In genomic region chr16:56626685-56627084, GRCh38 we compare ENCODE assay signal across 10 cellular contexts. TPM values are rescaled to one million over a fixed set of nuclear protein-coding genes. Genes with fewer than 3 reads are reported as not detected.
DNase-seq lines count a peak whose midpoint lies in the region; ATAC-seq, FAIRE-seq and TF ChIP-seq lines count a peak whose summit lies in the region.
"Had no signal": no experiment of that assay in that cellular context is flagged by ENCODE, and none has a peak within 500 bp of the region (broad histone marks: within the 10 kb centered on the region; RNA-seq: fewer than 3 reads in every experiment).

No MANE protein-coding gene starts in this region.

- no TSS peak for BruUV-seq in HepG2 (replicated peaks; lab: Mats Ljungman, UMichigan)

- FAIRE-seq in bronchial epithelial cell (lab: Jason Lieb, UNC) (no peak), HepG2 (lab: Jason Lieb, UNC) (no peak)

- peak overlapping the region; percentile 90 for H3K4me3 Mint-ChIP-seq in activated CD4-positive, alpha-beta T cell treated with anti-CD3 and anti-CD28 coated beads, Interleukin-2, amount 10 ng/mL, durations not matched to agents 7 days and 5 days

- peak overlapping the region; percentile 97; the same call in 1 of the 2 replicates for H3K4me2 ChIP-seq in HepG2 (ENCODE audit: low read depth, low read length)

- no peaks in the 10 kb centered on the region for H4K20me1 ChIP-seq in HepG2 (ENCODE audit: insufficient read depth, low read length)

- no peak overlapping the region for H2AFZ ChIP-seq in HepG2 (ENCODE audit: low read length)

- H3K9ac ChIP-seq in HepG2 (ENCODE audit: insufficient read depth, low read depth, low read length) = no peak overlapping the region

- POLR2A ChIA-PET in activated CD4-positive, alpha-beta T cell treated with anti-CD3 and anti-CD28 coated beads, Interleukin-2, amount 10 ng/mL, durations not matched to agents 7 days and 5 days (lab: Charles Lee) = interaction anchor here (1.3 kb wide), 1 partner anchor 18 kb away, joined by 3 read pairs; the partner anchor contains the start of gene MT2A
- POLR2A ChIA-PET in HepG2 (lab: Yijun Ruan, JAX) = interaction anchor here (1.6 to 4.8 kb wide), 5 partner anchors 12 to 31 kb away, joined by 4 to 83 read pairs (median 10); partner anchors contain the start of genes MT1F and MT2A

- peaks cover 27% of the 10 kb centered on the region for H3K4me1 Mint-ChIP-seq in activated CD4-positive, alpha-beta T cell treated with anti-CD3 and anti-CD28 coated beads, Interleukin-2, amount 10 ng/mL, durations not matched to agents 7 days and 5 days

- CTCF ChIA-PET in activated CD4-positive, alpha-beta T cell treated with anti-CD3 and anti-CD28 coated beads, Interleukin-2, amount 10 ng/mL, durations not matched to agents 7 days and 5 days (lab: Charles Lee) = interaction anchor here (3.3 kb wide), 1 partner anchor 15 kb away, joined by 11 read pairs; no protein-coding TSS in a partner anchor
- CTCF ChIA-PET in HepG2 (lab: Yijun Ruan, JAX; ENCODE audit: low intra/inter-chr PET ratio, low total read pairs) = no interaction called here

- H3K27ac ChIP-seq in HepG2 (ENCODE audit: extremely low read length, insufficient read depth, low read length) (no peak overlapping the region), thoracic aorta (peak overlapping the region; percentile 95 to 99)

- H3K27me3 ChIP-seq in bronchial epithelial cell (ENCODE audit: control insufficient read depth, insufficient read depth, low read length) = no peaks in the 10 kb centered on the region
- H3K27me3 ChIP-seq in HepG2 (ENCODE audit: control insufficient read depth in 1 of 2, insufficient read depth in 2 of 2, low read length in 2 of 2) = peaks cover 0 to 43% of the 10 kb centered on the region in 2 experiments; a peak in 4 of 5 replicates
- H3K27me3 ChIP-seq in thoracic aorta (replicated peaks; ENCODE audit: insufficient read depth) = no peaks in the 10 kb centered on the region

- ATAC-seq in HepG2 = no peak
- no peak for ATAC-seq in thoracic aorta (ENCODE audit: insufficient number of reproducible peaks, low FRiP score, low read depth)
- no peak for ATAC-seq in HG02763 (IDR thresholded peaks at IDR 0.05; ENCODE audit: unreplicated experiment)

- no peak for TF ChIP-seq RAD21 in HepG2 (CRISPR knock-in tag; IDR thresholded peaks at IDR 0.05)

- H3K36me3 ChIP-seq in bronchial epithelial cell (ENCODE audit: control insufficient read depth, insufficient read depth, low read length) (no peaks in the 10 kb centered on the region), HepG2 (replicated peaks in 1 of 2; ENCODE audit: control insufficient read depth in 1 of 2, insufficient read depth in 2 of 2, low read length in 2 of 2) (no peaks in the 10 kb centered on the region), thoracic aorta (no peaks in the 10 kb centered on the region)

- DNase-seq in activated CD4-positive, alpha-beta T cell treated with anti-CD3 and anti-CD28 coated beads, Interleukin-2, amount 10 ng/mL, durations not matched to agents 7 days and 5 days = no peak
- no peak for DNase-seq in activated CD4-positive, alpha-beta T cell treated with anti-CD3 and anti-CD28 coated beads, Interleukin-2, amount 50 U/mL, for 4 hours
- no peak for DNase-seq in bronchial epithelial cell (ENCODE audit: low read depth)
- DNase-seq in HepG2 (ENCODE audit: low spot score) = no peak
- no peak for DNase-seq in thoracic aorta (ENCODE audit: low spot score)
- no peak for DNase-seq in GM13976 (ENCODE audit: low spot score)
- no peak for DNase-seq in HT-29 (ENCODE audit: low spot score)
- DNase-seq: activated CD8-positive, alpha-beta memory T cell treated with anti-CD3 and anti-CD28 coated beads, Interleukin-2, amount 50 U/mL, for 48 hours had no signal

- H3K4me1 ChIP-seq in HepG2 (ENCODE audit: insufficient read depth, low read length) (peaks cover 57% of the 10 kb centered on the region), thoracic aorta (ENCODE audit: control insufficient read depth in 1 of 2, low read depth in 2 of 2) (peaks cover 0 to 5% of the 10 kb centered on the region in 2 donors)

- no peak for TF ChIP-seq CTCF in bronchial epithelial cell (IDR thresholded peaks at IDR 0.05; ENCODE audit: insufficient read depth, low read length, severe bottlenecking)
- TF ChIP-seq CTCF in HepG2 (CRISPR knock-in tag; IDR thresholded peaks at IDR 0.05) = no peak
- no peak for TF ChIP-seq CTCF in thoracic aorta (IDR thresholded peaks at IDR 0.05)
- TF ChIP-seq CTCF in GM13976 (IDR thresholded peaks at IDR 0.05; ENCODE audit: borderline replicate concordance, control extremely low read depth, extremely low read depth, insufficient read depth, missing control alignments) = no peak

- H3K9me3 ChIP-seq in HepG2 (ENCODE audit: low read length) (no peaks in the 10 kb centered on the region), thoracic aorta (no peaks in the 10 kb centered on the region)

- no peaks in the 10 kb centered on the region for H3K9me3 Mint-ChIP-seq in activated CD4-positive, alpha-beta T cell treated with anti-CD3 and anti-CD28 coated beads, Interleukin-2, amount 10 ng/mL, durations not matched to agents 7 days and 5 days

- peaks cover 32% of the 10 kb centered on the region for H3K27me3 Mint-ChIP-seq in activated CD4-positive, alpha-beta T cell treated with anti-CD3 and anti-CD28 coated beads, Interleukin-2, amount 10 ng/mL, durations not matched to agents 7 days and 5 days

- TF ChIP-seq POLR2A in HepG2 (IDR thresholded peaks at IDR 0.05; ENCODE audit: insufficient read depth in 1 of 2, low read depth in 2 of 2, low read length in 2 of 2) = no peak

- no peaks in the 10 kb centered on the region for H3K79me2 ChIP-seq in HepG2 (ENCODE audit: insufficient read depth, low read length)

- H3K36me3 Mint-ChIP-seq in activated CD4-positive, alpha-beta T cell treated with anti-CD3 and anti-CD28 coated beads, Interleukin-2, amount 10 ng/mL, durations not matched to agents 7 days and 5 days (ENCODE audit: low read depth) = no peaks in the 10 kb centered on the region

- intact Hi-C loops in HepG2 (cut with micrococcal nuclease; ENCODE audit: unreplicated experiment) = loop anchor here (2.0 kb wide), 1 partner anchor 18 kb away; the partner anchor contains the start of gene MT2A

- H3K4me3 ChIP-seq in bronchial epithelial cell (ENCODE audit: low read depth, low read length) (peak overlapping the region; percentile 70), HepG2 (replicated peaks in 1 of 3; ENCODE audit: insufficient read depth in 1 of 3, low read depth in 2 of 3, low read length in 3 of 3) (peak overlapping the region; percentile 19 to 88 (median 72); a peak in 3 of 6 replicates), thoracic aorta (peak overlapping the region; percentile 77)

- in situ Hi-C loops in HepG2 (cut with HindIII; ENCODE audit: extremely low pct_ligation_motif_present, low pct_unique_long_range_greater_than_20kb) (no loop called here), GM13976 (cut with MboI; ENCODE audit: low sequenced_read_pairs, unreplicated experiment) (no loop called here)

- WGBS in HepG2 (ENCODE audit: low lambda C conversion rate) = 60% methylated on average over 7 of the region's 7 CpGs

- no peak overlapping the region for H3K27ac Mint-ChIP-seq in activated CD4-positive, alpha-beta T cell treated with anti-CD3 and anti-CD28 coated beads, Interleukin-2, amount 10 ng/mL, durations not matched to agents 7 days and 5 days

- no peak for TF ChIP-seq EP300 in HepG2 (IDR thresholded peaks at IDR 0.05; ENCODE audit: low read depth in 2 of 2, low read length in 2 of 2)
- TF ChIP-seq EP300 in HepG2 (CRISPR knock-in tag; IDR thresholded peaks at IDR 0.05; ENCODE audit: borderline replicate concordance) = no peak

RNA-seq across cellular contexts. Expression of gene MT1E, which starts 1.1 kb away (rescaled TPM):
- total RNA-seq in activated CD4-positive, alpha-beta T cell treated with anti-CD3 and anti-CD28 coated beads, Interleukin-2, amount 10 ng/mL, durations not matched to agents 7 days and 5 days = 100 to 1,000 TPM; 100 to 154 TPM
- total RNA-seq in bronchial epithelial cell (60.8 and 90.5 TPM in 2 replicates), HepG2 (2016; rRNA removed; fragmentation: Illumina TruSeq; extraction: Trizol) (1,072 and 1,398 TPM in 2 replicates), thoracic aorta (100 to 1,000 TPM; 106 to 214 TPM)
- 449 and 580 TPM in 2 replicates for total RNA-seq in HepG2 (2016; cell fraction: cytosol; rRNA removed; fragmentation: Illumina TruSeq; extraction: Trizol; ENCODE audit: low read depth)
- 1,060 and 1,516 TPM in 2 replicates for total RNA-seq in HepG2 (2016; cell fraction: insoluble cytoplasmic fraction; rRNA removed; fragmentation: Illumina TruSeq; extraction: Trizol)
- 620 and 688 TPM in 2 replicates for total RNA-seq in HepG2 (2016; cell fraction: membrane; rRNA removed; fragmentation: Illumina TruSeq; extraction: Trizol)
- total RNA-seq in HepG2 (2016; cell fraction: nucleus; rRNA removed; fragmentation: Illumina TruSeq; extraction: Trizol) = 375 and 428 TPM in 2 replicates
- polyA plus RNA-seq in HepG2 (2011; rRNA removed) = 65.7 and 110 TPM in 2 replicates
- 60.2 and 170 TPM in 2 replicates for polyA plus RNA-seq in HepG2 (2011; cell fraction: cytosol; rRNA removed)
- 44.6 and 58.6 TPM in 2 replicates for polyA plus RNA-seq in HepG2 (2011; cell fraction: nucleus; rRNA removed)
- 41.0 and 60.0 TPM in 2 replicates for polyA plus RNA-seq in HepG2 (2012)
- 331 and 417 TPM in 2 replicates for polyA plus RNA-seq in HepG2 (2016; cell fraction: cytosol; fragmentation: Illumina TruSeq; extraction: Trizol; ENCODE audit: low read depth)
- 916 and 1,090 TPM in 2 replicates for polyA plus RNA-seq in HepG2 (2016; cell fraction: insoluble cytoplasmic fraction; fragmentation: Illumina TruSeq; extraction: Trizol; ENCODE audit: low read depth)
- polyA plus RNA-seq in HepG2 (2016; cell fraction: membrane; fragmentation: Illumina TruSeq; extraction: Trizol; ENCODE audit: low read depth) = 493 and 496 TPM in 2 replicates
- polyA plus RNA-seq in HepG2 (2016; cell fraction: nucleus; fragmentation: Illumina TruSeq; extraction: Trizol; ENCODE audit: insufficient read depth, low read depth) = 455 and 459 TPM in 2 replicates
- 37.7 and 61.5 TPM in 2 replicates for polyA minus RNA-seq in HepG2 (2011; rRNA and poly(A)+ RNA removed; ENCODE audit: low replicate concordance)
- polyA minus RNA-seq in HepG2 (2011; cell fraction: cytosol; rRNA and poly(A)+ RNA removed) = 10.3 and 29.3 TPM in 2 replicates
- 4.0 and 4.5 TPM in 2 replicates for polyA minus RNA-seq in HepG2 (2011; cell fraction: nucleus; rRNA and poly(A)+ RNA removed)
- total RNA-seq in HT-29 (2014; rRNA removed; shearing (Covaris generic)) = 493 and 525 TPM in 2 replicates
- polyA plus RNA-seq: neural cell had no signal

RNA-seq across cellular contexts. Expression of gene MT1M, which starts 5.8 kb away (rescaled TPM):
- total RNA-seq in activated CD4-positive, alpha-beta T cell treated with anti-CD3 and anti-CD28 coated beads, Interleukin-2, amount 10 ng/mL, durations not matched to agents 7 days and 5 days = not detected
- total RNA-seq in bronchial epithelial cell (0.26 TPM in 1 of 2 replicates, not detected in the other), HepG2 (2016; rRNA removed; fragmentation: Illumina TruSeq; extraction: Trizol) (4.6 and 5.5 TPM in 2 replicates), thoracic aorta (10 to 100 TPM; 23.2 to 53.6 TPM)
- 3.8 and 10.7 TPM in 2 replicates for total RNA-seq in HepG2 (2016; cell fraction: cytosol; rRNA removed; fragmentation: Illumina TruSeq; extraction: Trizol; ENCODE audit: low read depth)
- 4.5 and 5.2 TPM in 2 replicates for total RNA-seq in HepG2 (2016; cell fraction: insoluble cytoplasmic fraction; rRNA removed; fragmentation: Illumina TruSeq; extraction: Trizol)
- 4.8 and 6.1 TPM in 2 replicates for total RNA-seq in HepG2 (2016; cell fraction: membrane; rRNA removed; fragmentation: Illumina TruSeq; extraction: Trizol)
- total RNA-seq in HepG2 (2016; cell fraction: nucleus; rRNA removed; fragmentation: Illumina TruSeq; extraction: Trizol) = 1.6 and 1.9 TPM in 2 replicates
- polyA plus RNA-seq in HepG2 (2011; rRNA removed) = not detected in 2 replicates
- 0.17 TPM in 1 of 2 replicates, not detected in the other for polyA plus RNA-seq in HepG2 (2011; cell fraction: cytosol; rRNA removed)
- not detected in 2 replicates for polyA plus RNA-seq in HepG2 (2011; cell fraction: nucleus; rRNA removed)
- polyA plus RNA-seq in HepG2 (2012) = not detected in 2 replicates
- polyA plus RNA-seq in HepG2 (2016; cell fraction: cytosol; fragmentation: Illumina TruSeq; extraction: Trizol; ENCODE audit: low read depth) = 4.5 and 9.2 TPM in 2 replicates
- polyA plus RNA-seq in HepG2 (2016; cell fraction: insoluble cytoplasmic fraction; fragmentation: Illumina TruSeq; extraction: Trizol; ENCODE audit: low read depth) = 5.1 and 5.3 TPM in 2 replicates
- 4.1 and 7.0 TPM in 2 replicates for polyA plus RNA-seq in HepG2 (2016; cell fraction: membrane; fragmentation: Illumina TruSeq; extraction: Trizol; ENCODE audit: low read depth)
- 2.3 and 3.0 TPM in 2 replicates for polyA plus RNA-seq in HepG2 (2016; cell fraction: nucleus; fragmentation: Illumina TruSeq; extraction: Trizol; ENCODE audit: insufficient read depth, low read depth)
- polyA minus RNA-seq in HepG2 (2011; rRNA and poly(A)+ RNA removed; ENCODE audit: low replicate concordance) = not detected in 2 replicates
- not detected in 2 replicates for polyA minus RNA-seq in HepG2 (2011; cell fraction: cytosol; rRNA and poly(A)+ RNA removed)
- not detected in 2 replicates for polyA minus RNA-seq in HepG2 (2011; cell fraction: nucleus; rRNA and poly(A)+ RNA removed)
- total RNA-seq in HT-29 (2014; rRNA removed; shearing (Covaris generic)) = not detected in 2 replicates
- polyA plus RNA-seq: neural cell had no signal

RNA-seq across cellular contexts. Expression of gene MT1A, which starts 11.8 kb away (rescaled TPM):
- not detected for total RNA-seq in activated CD4-positive, alpha-beta T cell treated with anti-CD3 and anti-CD28 coated beads, Interleukin-2, amount 10 ng/mL, durations not matched to agents 7 days and 5 days
- total RNA-seq in bronchial epithelial cell (not detected in 2 replicates), HepG2 (2016; rRNA removed; fragmentation: Illumina TruSeq; extraction: Trizol) (10.4 and 14.0 TPM in 2 replicates), thoracic aorta (100 to 1,000 TPM in 1 of 2 donors, 1 to 10 TPM in 1; 6.5 to 168 TPM)
- 1.2 and 6.7 TPM in 2 replicates for total RNA-seq in HepG2 (2016; cell fraction: cytosol; rRNA removed; fragmentation: Illumina TruSeq; extraction: Trizol; ENCODE audit: low read depth)
- 11.0 and 11.9 TPM in 2 replicates for total RNA-seq in HepG2 (2016; cell fraction: insoluble cytoplasmic fraction; rRNA removed; fragmentation: Illumina TruSeq; extraction: Trizol)
- 3.9 and 4.7 TPM in 2 replicates for total RNA-seq in HepG2 (2016; cell fraction: membrane; rRNA removed; fragmentation: Illumina TruSeq; extraction: Trizol)
- total RNA-seq in HepG2 (2016; cell fraction: nucleus; rRNA removed; fragmentation: Illumina TruSeq; extraction: Trizol) = 2.4 and 4.5 TPM in 2 replicates
- 4.8 and 8.3 TPM in 2 replicates for polyA plus RNA-seq in HepG2 (2011; rRNA removed)
- polyA plus RNA-seq in HepG2 (2011; cell fraction: cytosol; rRNA removed) = 5.8 and 10.7 TPM in 2 replicates
- polyA plus RNA-seq in HepG2 (2011; cell fraction: nucleus; rRNA removed) = 2.9 and 3.7 TPM in 2 replicates
- 4.1 and 6.6 TPM in 2 replicates for polyA plus RNA-seq in HepG2 (2012)
- 3.5 TPM in 2 replicates for polyA plus RNA-seq in HepG2 (2016; cell fraction: cytosol; fragmentation: Illumina TruSeq; extraction: Trizol; ENCODE audit: low read depth)
- polyA plus RNA-seq in HepG2 (2016; cell fraction: insoluble cytoplasmic fraction; fragmentation: Illumina TruSeq; extraction: Trizol; ENCODE audit: low read depth) = 12.3 and 12.6 TPM in 2 replicates
- polyA plus RNA-seq in HepG2 (2016; cell fraction: membrane; fragmentation: Illumina TruSeq; extraction: Trizol; ENCODE audit: low read depth) = 6.3 and 7.2 TPM in 2 replicates
- polyA plus RNA-seq in HepG2 (2016; cell fraction: nucleus; fragmentation: Illumina TruSeq; extraction: Trizol; ENCODE audit: insufficient read depth, low read depth) = 10.5 and 12.1 TPM in 2 replicates
- polyA minus RNA-seq in HepG2 (2011; rRNA and poly(A)+ RNA removed; ENCODE audit: low replicate concordance) = 9.5 TPM in 1 of 2 replicates, not detected in the other
- 2.8 TPM in 1 of 2 replicates, not detected in the other for polyA minus RNA-seq in HepG2 (2011; cell fraction: cytosol; rRNA and poly(A)+ RNA removed)
- 1.5 TPM in 1 of 2 replicates, not detected in the other for polyA minus RNA-seq in HepG2 (2011; cell fraction: nucleus; rRNA and poly(A)+ RNA removed)
- 2.0 and 6.6 TPM in 2 replicates for total RNA-seq in HT-29 (2014; rRNA removed; shearing (Covaris generic))
- polyA plus RNA-seq: neural cell had no signal

RNA-seq across cellular contexts. Expression of gene MT2A, which starts 18.3 kb away (rescaled TPM):
- total RNA-seq in activated CD4-positive, alpha-beta T cell treated with anti-CD3 and anti-CD28 coated beads, Interleukin-2, amount 10 ng/mL, durations not matched to agents 7 days and 5 days = 100 to 1,000 TPM; 146 to 268 TPM
- total RNA-seq in bronchial epithelial cell (10.0 and 34.0 TPM in 2 replicates), HepG2 (2016; rRNA removed; fragmentation: Illumina TruSeq; extraction: Trizol) (371 and 409 TPM in 2 replicates), thoracic aorta (100 to 1,000 TPM; 107 to 185 TPM)
- 157 and 189 TPM in 2 replicates for total RNA-seq in HepG2 (2016; cell fraction: cytosol; rRNA removed; fragmentation: Illumina TruSeq; extraction: Trizol; ENCODE audit: low read depth)
- total RNA-seq in HepG2 (2016; cell fraction: insoluble cytoplasmic fraction; rRNA removed; fragmentation: Illumina TruSeq; extraction: Trizol) = 352 and 408 TPM in 2 replicates
- 229 and 245 TPM in 2 replicates for total RNA-seq in HepG2 (2016; cell fraction: membrane; rRNA removed; fragmentation: Illumina TruSeq; extraction: Trizol)
- 163 and 193 TPM in 2 replicates for total RNA-seq in HepG2 (2016; cell fraction: nucleus; rRNA removed; fragmentation: Illumina TruSeq; extraction: Trizol)
- polyA plus RNA-seq in HepG2 (2011; rRNA removed) = 115 and 135 TPM in 2 replicates
- 73.7 and 154 TPM in 2 replicates for polyA plus RNA-seq in HepG2 (2011; cell fraction: cytosol; rRNA removed)
- 59.7 and 92.9 TPM in 2 replicates for polyA plus RNA-seq in HepG2 (2011; cell fraction: nucleus; rRNA removed)
- polyA plus RNA-seq in HepG2 (2012) = 238 and 414 TPM in 2 replicates
- polyA plus RNA-seq in HepG2 (2016; cell fraction: cytosol; fragmentation: Illumina TruSeq; extraction: Trizol; ENCODE audit: low read depth) = 372 and 462 TPM in 2 replicates
- polyA plus RNA-seq in HepG2 (2016; cell fraction: insoluble cytoplasmic fraction; fragmentation: Illumina TruSeq; extraction: Trizol; ENCODE audit: low read depth) = 827 and 1,007 TPM in 2 replicates
- 520 and 590 TPM in 2 replicates for polyA plus RNA-seq in HepG2 (2016; cell fraction: membrane; fragmentation: Illumina TruSeq; extraction: Trizol; ENCODE audit: low read depth)
- 496 and 540 TPM in 2 replicates for polyA plus RNA-seq in HepG2 (2016; cell fraction: nucleus; fragmentation: Illumina TruSeq; extraction: Trizol; ENCODE audit: insufficient read depth, low read depth)
- polyA minus RNA-seq in HepG2 (2011; rRNA and poly(A)+ RNA removed; ENCODE audit: low replicate concordance) = 32.0 and 145 TPM in 2 replicates
- polyA minus RNA-seq in HepG2 (2011; cell fraction: cytosol; rRNA and poly(A)+ RNA removed) = 123 and 174 TPM in 2 replicates
- 12.1 and 19.8 TPM in 2 replicates for polyA minus RNA-seq in HepG2 (2011; cell fraction: nucleus; rRNA and poly(A)+ RNA removed)
- total RNA-seq in HT-29 (2014; rRNA removed; shearing (Covaris generic)) = 44.1 and 51.4 TPM in 2 replicates
- polyA plus RNA-seq: neural cell had no signal

RNA-seq across cellular contexts. Expression of gene MT1B, which starts 25.0 kb away (rescaled TPM):
- not detected for total RNA-seq in activated CD4-positive, alpha-beta T cell treated with anti-CD3 and anti-CD28 coated beads, Interleukin-2, amount 10 ng/mL, durations not matched to agents 7 days and 5 days
- total RNA-seq in bronchial epithelial cell (not detected in 2 replicates), HepG2 (2016; rRNA removed; fragmentation: Illumina TruSeq; extraction: Trizol) (0.89 TPM in 1 of 2 replicates, not detected in the other), thoracic aorta (not detected)
- not detected in 2 replicates for total RNA-seq in HepG2 (2016; cell fraction: cytosol; rRNA removed; fragmentation: Illumina TruSeq; extraction: Trizol; ENCODE audit: low read depth)
- total RNA-seq in HepG2 (2016; cell fraction: insoluble cytoplasmic fraction; rRNA removed; fragmentation: Illumina TruSeq; extraction: Trizol) = 0.45 TPM in 1 of 2 replicates, not detected in the other
- not detected in 2 replicates for total RNA-seq in HepG2 (2016; cell fraction: membrane; rRNA removed; fragmentation: Illumina TruSeq; extraction: Trizol)
- not detected in 2 replicates for total RNA-seq in HepG2 (2016; cell fraction: nucleus; rRNA removed; fragmentation: Illumina TruSeq; extraction: Trizol)
- polyA plus RNA-seq in HepG2 (2011; rRNA removed) = not detected in 2 replicates
- not detected in 2 replicates for polyA plus RNA-seq in HepG2 (2011; cell fraction: cytosol; rRNA removed)
- not detected in 2 replicates for polyA plus RNA-seq in HepG2 (2011; cell fraction: nucleus; rRNA removed)
- polyA plus RNA-seq in HepG2 (2012) = not detected in 2 replicates
- polyA plus RNA-seq in HepG2 (2016; cell fraction: cytosol; fragmentation: Illumina TruSeq; extraction: Trizol; ENCODE audit: low read depth) = 1.1 TPM in 1 of 2 replicates, not detected in the other
- polyA plus RNA-seq in HepG2 (2016; cell fraction: insoluble cytoplasmic fraction; fragmentation: Illumina TruSeq; extraction: Trizol; ENCODE audit: low read depth) = 1.3 TPM in 1 of 2 replicates, not detected in the other
- not detected in 2 replicates for polyA plus RNA-seq in HepG2 (2016; cell fraction: membrane; fragmentation: Illumina TruSeq; extraction: Trizol; ENCODE audit: low read depth)
- not detected in 2 replicates for polyA plus RNA-seq in HepG2 (2016; cell fraction: nucleus; fragmentation: Illumina TruSeq; extraction: Trizol; ENCODE audit: insufficient read depth, low read depth)
- polyA minus RNA-seq in HepG2 (2011; rRNA and poly(A)+ RNA removed; ENCODE audit: low replicate concordance) = not detected in 2 replicates
- polyA minus RNA-seq in HepG2 (2011; cell fraction: cytosol; rRNA and poly(A)+ RNA removed) = not detected in 2 replicates
- not detected in 2 replicates for polyA minus RNA-seq in HepG2 (2011; cell fraction: nucleus; rRNA and poly(A)+ RNA removed)
- not detected in 2 replicates for total RNA-seq in HT-29 (2014; rRNA removed; shearing (Covaris generic))
- polyA plus RNA-seq: neural cell had no signal
